In genomic region chr1:183019126-183019740, GRCh38 we compare ENCODE assay signal across 26 cellular contexts. TPM values are rescaled to one million over a fixed set of nuclear protein-coding genes. Genes with fewer than 3 reads are reported as not detected.
DNase-seq lines count a peak whose midpoint lies in the region; ATAC-seq and TF ChIP-seq lines count a peak whose summit lies in the region.
"Had no signal": no experiment of that assay in that cellular context is flagged by ENCODE, and none has a peak within 500 bp of the region (broad histone marks: within the 10 kb centered on the region; RNA-seq: fewer than 3 reads in every experiment).

No MANE protein-coding gene starts in this region.

- H3K27me3 ChIP-seq in ascending aorta = no peaks in the 10 kb centered on the region
- no peaks in the 10 kb centered on the region for H3K27me3 ChIP-seq in GM23338 (ENCODE audit: insufficient read depth)
- H3K27me3 ChIP-seq: sigmoid colon had no signal

- no peaks in the 10 kb centered on the region for H3K9me3 ChIP-seq in ascending aorta
- H3K9me3 ChIP-seq: HAP-1, left lung, neutrophil, prostate gland, sigmoid colon had no signal

- H3K36me3 Mint-ChIP-seq in GM23338 (ENCODE audit: low read depth) = no peaks in the 10 kb centered on the region; the same call in 2 of the 3 replicates
- no peaks in the 10 kb centered on the region for H3K36me3 Mint-ChIP-seq in activated T-cell treated with anti-CD3 and anti-CD28 coated beads, Interleukin-2, amount 50 U/mL, for 4 hours (ENCODE audit: insufficient read depth)
- H3K36me3 Mint-ChIP-seq: naive B cell had no signal

- no peak overlapping the region for H3K4me3 ChIP-seq in ascending aorta
- H3K4me3 ChIP-seq in GM23338 = no peak overlapping the region
- H3K4me3 ChIP-seq: coronary artery, HAP-1, left lung, prostate gland, sigmoid colon had no signal

- no peak overlapping the region for H3K4me2 ChIP-seq in GM23338

- H3K4me1 ChIP-seq in ascending aorta = peaks cover 0 to 9% of the 10 kb centered on the region in 2 donors
- H3K4me1 ChIP-seq in GM23338 (ENCODE audit: insufficient read depth) = peaks cover 6% of the 10 kb centered on the region; the same call in 1 of the 2 replicates
- H3K4me1 ChIP-seq: prostate gland had no signal

- H3K9me3 Mint-ChIP-seq in GM23338 = no peaks in the 10 kb centered on the region
- H3K9me3 Mint-ChIP-seq in activated T-cell treated with anti-CD3 and anti-CD28 coated beads, Interleukin-2, amount 50 U/mL, for 4 hours = peaks cover 7% of the 10 kb centered on the region
- H3K9me3 Mint-ChIP-seq: effector memory CD8-positive, alpha-beta T cell; naive B cell; stimulated activated naive CD8-positive, alpha-beta T cell treated with anti-CD3 and anti-CD28 coated beads, Interleukin-15, amount 100 ng/mL, for 72 hours had no signal

- H3K27ac ChIP-seq in C4-2B = peak overlapping the region; percentile 30; the same call in 1 of the 2 replicates
- H3K27ac ChIP-seq in ascending aorta = peak overlapping the region; percentile 29 to 100
- H3K27ac ChIP-seq in GM23338 (ENCODE audit: low read depth) = no peak overlapping the region
- H3K27ac ChIP-seq: coronary artery, left lung, neutrophil, prostate gland had no signal

- DNase-seq in M059J (ENCODE audit: low read depth) (peak; percentile 39), ascending aorta (ENCODE audit: low spot score in 2 of 2) (no peak), lung microvascular endothelial cell (ENCODE audit: low read depth in 2 of 2) (peak; percentile 71 to 85), NCI-H128 (lab: John Stamatoyannopoulos, UW; ENCODE audit: unreplicated experiment) (no peak), GM23338 (ENCODE audit: low spot score) (no peak)
- DNase-seq in activated T-cell treated with anti-CD3 and anti-CD28 coated beads, Interleukin-2, amount 50 U/mL, for 4 hours = no peak
- DNase-seq: activated CD4-positive, alpha-beta T cell treated with anti-CD3 and anti-CD28 coated beads for 48 hours; activated effector memory CD4-positive, alpha-beta T cell treated with anti-CD3 and anti-CD28 coated beads, Interleukin-2, amount 50 U/mL, for 16 hours; activated T-cell treated with anti-CD3 and anti-CD28 coated beads, Interleukin-2, amount 50 U/mL, for 1 hour; caudate nucleus; effector memory CD8-positive, alpha-beta T cell; head of caudate nucleus; left lung; naive B cell; NCI-H524; sigmoid colon; stimulated activated CD4-positive, alpha-beta T cell treated with anti-CD3 and anti-CD28 coated beads, Interleukin-12 subunit alpha, Interleukin-12 subunit beta, amount 100 ng/mL, for 4 hours; stimulated activated CD4-positive, alpha-beta T cell treated with anti-CD3 and anti-CD28 coated beads, Interleukin-2, amount 100 ng/mL, for 48 hours; stimulated activated naive CD8-positive, alpha-beta T cell treated with anti-CD3 and anti-CD28 coated beads, Interleukin-15, amount 100 ng/mL, for 72 hours; T-helper 2 cell had no signal

- H3K4me3 Mint-ChIP-seq in GM23338 = no peak overlapping the region
- no peak overlapping the region for H3K4me3 Mint-ChIP-seq in activated T-cell treated with anti-CD3 and anti-CD28 coated beads, Interleukin-2, amount 50 U/mL, for 4 hours
- H3K4me3 Mint-ChIP-seq: activated naive CD8-positive, alpha-beta T cell; effector memory CD8-positive, alpha-beta T cell; stimulated activated naive CD8-positive, alpha-beta T cell treated with anti-CD3 and anti-CD28 coated beads, Interleukin-15, amount 100 ng/mL, for 72 hours had no signal

- no peaks in the 10 kb centered on the region for H3K36me3 ChIP-seq in ascending aorta
- no peaks in the 10 kb centered on the region for H3K36me3 ChIP-seq in GM23338 (ENCODE audit: insufficient read depth)
- H3K36me3 ChIP-seq: HAP-1, left lung, neutrophil, prostate gland, sigmoid colon had no signal

- ATAC-seq in GM23338 = no peak
- no peak for ATAC-seq in activated T-cell treated with anti-CD3 and anti-CD28 coated beads, Interleukin-2, amount 50 U/mL, for 4 hours
- ATAC-seq: effector memory CD8-positive, alpha-beta T cell; left lung; stimulated activated naive CD8-positive, alpha-beta T cell treated with anti-CD3 and anti-CD28 coated beads, Interleukin-15, amount 100 ng/mL, for 72 hours had no signal

- peaks cover 1% of the 10 kb centered on the region for H3K79me2 ChIP-seq in GM23338 (replicated peaks; ENCODE audit: insufficient read depth)

- intact Hi-C loops in ascending aorta (cut with DNase I) = no loop called here

- H3K4me1 Mint-ChIP-seq in GM23338 = peaks cover 22% of the 10 kb centered on the region
- peaks cover 12% of the 10 kb centered on the region for H3K4me1 Mint-ChIP-seq in activated T-cell treated with anti-CD3 and anti-CD28 coated beads, Interleukin-2, amount 50 U/mL, for 4 hours (ENCODE audit: low read depth)

- H3K27me3 Mint-ChIP-seq in GM23338 (ENCODE audit: insufficient read depth, low read depth, poor library complexity) = peaks cover 8% of the 10 kb centered on the region
- H3K27me3 Mint-ChIP-seq in activated T-cell treated with anti-CD3 and anti-CD28 coated beads, Interleukin-2, amount 50 U/mL, for 4 hours (ENCODE audit: low read depth) = peaks cover 51% of the 10 kb centered on the region

- H3K27ac Mint-ChIP-seq in GM23338 = no peak overlapping the region
- H3K27ac Mint-ChIP-seq: activated naive CD8-positive, alpha-beta T cell; effector memory CD8-positive, alpha-beta T cell; naive B cell; stimulated activated naive CD8-positive, alpha-beta T cell treated with anti-CD3 and anti-CD28 coated beads, Interleukin-15, amount 100 ng/mL, for 72 hours had no signal

- H2AFZ ChIP-seq in GM23338 = no peak overlapping the region

- H4K20me1 ChIP-seq in GM23338 (replicated peaks; ENCODE audit: insufficient read depth) = peaks cover under 1% of the 10 kb centered on the region; the same call in 1 of the 2 replicates

- TF ChIP-seq CTCF in C4-2B (conservative IDR thresholded peaks at IDR 0.05) (no peak), ascending aorta (IDR thresholded peaks at IDR 0.05) (no peak), GM23338 (conservative IDR thresholded peaks at IDR 0.05; ENCODE audit: low read depth in 2 of 2) (no peak)

- no peaks in the 10 kb centered on the region for H3K9me2 ChIP-seq in GM23338 (ENCODE audit: insufficient read depth)

- H3F3A ChIP-seq in GM23338 (replicated peaks; ENCODE audit: low read depth) = peaks cover 4% of the 10 kb centered on the region; the same call in 1 of the 2 replicates

TF ChIP-seq in GM23338, 12 proteins besides CTCF, POLR2A, EP300 and RAD21 (continues in another document):
- no peak for TF ChIP-seq JUNB (IDR thresholded peaks at IDR 0.05; ENCODE audit: unreplicated experiment)

RNA-seq across cellular contexts. Expression of gene LAMC1, which starts 4.0 kb away (rescaled TPM):
- total RNA-seq in M059J (2014; rRNA removed; shearing (Covaris generic)) = 161 and 321 TPM in 2 replicates
- total RNA-seq in ascending aorta = 166 TPM
- 240 and 248 TPM in 2 replicates for total RNA-seq in lung microvascular endothelial cell
- total RNA-seq in GM23338 (2014; rRNA removed; shearing (Covaris generic)) = 111 and 116 TPM in 2 replicates
- 18.4 and 20.5 TPM in 2 replicates for polyA plus RNA-seq in GM23338 (2016; fragmentation: Nextera tagmentation; extraction: Ambion mirVana)
- total RNA-seq in activated T-cell treated with anti-CD3 and anti-CD28 coated beads, Interleukin-2, amount 50 U/mL, for 4 hours = 1 to 10 TPM in 1 of 3 donors, under 1 TPM in 2; 0.61 to 1.0 (median 0.84) TPM

Comparison
In these comparisons a context has a peak if more than half of its experiments do, and no peak if none do; other contexts are left out.
1. DNase-seq: peak in M059J (single experiment) and lung microvascular endothelial cell (2 of 2); none in ascending aorta (0 of 2), NCI-H128 (single experiment), GM23338 (single experiment) and activated T-cell treated with anti-CD3 and anti-CD28 coated beads, Interleukin-2, amount 50 U/mL, for 4 hours (single experiment).
2. RNA of gene LAMC1, which starts 4.0 kb away (total RNA-seq): 161 to 321 TPM in M059J, 240 to 248 TPM in lung microvascular endothelial cell, 166 TPM in ascending aorta (single experiment) and 111 to 116 TPM in GM23338; 0.61 to 1.0 TPM in activated T-cell treated with anti-CD3 and anti-CD28 coated beads, Interleukin-2, amount 50 U/mL, for 4 hours; every median in the first group is over 10 times any median in the second.